In the genomic region with DNA sequence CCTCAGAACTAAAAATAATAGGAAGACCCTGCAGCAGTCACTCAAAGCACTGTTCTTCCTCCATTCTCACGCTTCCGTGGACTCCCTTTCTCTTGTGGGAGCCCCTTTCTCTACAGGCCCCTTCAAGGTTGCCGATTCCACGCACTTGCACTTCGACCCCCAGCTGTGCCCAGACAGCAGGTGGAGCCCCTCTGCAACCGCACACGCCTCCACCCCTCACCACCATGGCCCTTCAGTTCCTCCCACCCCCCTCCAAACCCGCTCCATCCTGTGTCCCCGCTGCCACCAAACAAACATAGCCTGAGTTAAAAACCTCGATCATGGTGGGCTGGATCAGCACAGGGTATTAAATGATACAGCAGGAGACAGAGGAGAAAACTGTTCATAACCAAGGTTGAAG, we compare ENCODE assay signal across 23 cellular contexts.
DNase-seq lines count a peak whose midpoint lies in the region; ATAC-seq and TF ChIP-seq lines count a peak whose summit lies in the region.
"Had no signal": no experiment of that assay in that cellular context is flagged by ENCODE, and none has a peak within 500 bp of the region (broad histone marks: within the 10 kb centered on the region; RNA-seq: fewer than 3 reads in every experiment).

No MANE protein-coding gene starts in this region.

- no peak overlapping the region for H3K14ac ChIP-seq in neuronal stem cell (ENCODE audit: low read length)

- H3K9me3 ChIP-seq in body of pancreas (no peaks in the 10 kb centered on the region), gastroesophageal sphincter (no peaks in the 10 kb centered on the region), neuronal stem cell (replicated peaks in 1 of 2; ENCODE audit: control insufficient read depth in 2 of 2, insufficient read depth in 1 of 2, low read depth in 1 of 2, low read length in 2 of 2) (no peaks in the 10 kb centered on the region)
- H3K9me3 ChIP-seq: A549 had no signal

- no peak for DNase-seq in activated CD8-positive, alpha-beta T cell treated with anti-CD3 and anti-CD28 coated beads for 36 hours
- no peak for DNase-seq in activated CD8-positive, alpha-beta T cell treated with anti-CD3 and anti-CD28 coated beads, Interleukin-2, amount 10 ng/mL, durations not matched to agents 7 days and 5 days
- DNase-seq in GM23338 (ENCODE audit: low spot score): no peak
- no peak for DNase-seq in body of pancreas
- no peak for DNase-seq in progenitor cell of endocrine pancreas (ENCODE audit: low spot score, unreplicated experiment)
- no peak for DNase-seq in neuronal stem cell (ENCODE audit: low spot score)
- DNase-seq: activated CD4-positive, alpha-beta T cell treated with anti-CD3 and anti-CD28 coated beads for 4 hours; activated CD8-positive, alpha-beta memory T cell treated with anti-CD3 and anti-CD28 coated beads, Interleukin-2, amount 50 U/mL, for 48 hours; activated naive CD4-positive, alpha-beta T cell; effector CD8-positive, alpha-beta T cell; GDM1; glutamatergic neuron; left colon; NCI-H1436 treated with DMSO at 0.1 percent for 48 hours; NCI-H69; stimulated activated CD4-positive, alpha-beta T cell treated with anti-CD3 and anti-CD28 coated beads, Interleukin-4, amount 100 ng/mL, for 4 hours had no signal

- TF ChIP-seq POLR2A in body of pancreas (IDR thresholded peaks at IDR 0.05) (no peak), gastroesophageal sphincter (IDR thresholded peaks at IDR 0.05) (no peak)

- no peak overlapping the region for H3K4me3 ChIP-seq in GM23338
- H3K4me3 ChIP-seq in body of pancreas: no peak overlapping the region
- no peak overlapping the region for H3K4me3 ChIP-seq in gastroesophageal sphincter
- H3K4me3 ChIP-seq in neuronal stem cell (ENCODE audit: low read length in 2 of 2): peak overlapping the region in 1 of 2 donors; percentile 45
- H3K4me3 ChIP-seq: A549; BLaER1 treated with 17β-estradiol and CSF1 and Interleukin-3, amounts not matched to agents 10 nM and 100 nM; smooth muscle cell had no signal

- H2AFZ ChIP-seq in GM23338 (no peak overlapping the region), neuronal stem cell (ENCODE audit: low read length) (no peak overlapping the region)

- no peaks in the 10 kb centered on the region for H3K9me3 Mint-ChIP-seq in activated CD8-positive, alpha-beta T cell treated with anti-CD3 and anti-CD28 coated beads for 36 hours
- peaks cover 3% of the 10 kb centered on the region for H3K9me3 Mint-ChIP-seq in activated CD8-positive, alpha-beta T cell treated with anti-CD3 and anti-CD28 coated beads, Interleukin-2, amount 10 ng/mL, durations not matched to agents 7 days and 5 days (ENCODE audit: insufficient read depth)
- H3K9me3 Mint-ChIP-seq in GM23338: no peaks in the 10 kb centered on the region
- no peaks in the 10 kb centered on the region for H3K9me3 Mint-ChIP-seq in progenitor cell of endocrine pancreas (ENCODE audit: low read depth)
- H3K9me3 Mint-ChIP-seq: IgD-negative memory B cell had no signal

- H3K4me1 ChIP-seq in GM23338 (ENCODE audit: insufficient read depth) (peaks cover 39% of the 10 kb centered on the region), body of pancreas (peaks cover 43% of the 10 kb centered on the region), gastroesophageal sphincter (peaks cover 0 to 47% (median 15%) of the 10 kb centered on the region in 3 donors), neuronal stem cell (ENCODE audit: control insufficient read depth in 2 of 2, insufficient read depth in 1 of 2, low read depth in 1 of 2, low read length in 2 of 2) (peaks cover 21 to 26% of the 10 kb centered on the region in 2 donors)

- H2BK120ac ChIP-seq in neuronal stem cell (ENCODE audit: low read depth, low read length): no peak overlapping the region

- H3K23ac ChIP-seq in neuronal stem cell (ENCODE audit: low read depth, low read length, poor library complexity): no peak overlapping the region

- H4K91ac ChIP-seq in neuronal stem cell (ENCODE audit: low read depth, low read length, poor library complexity): no peak overlapping the region

- H2BK15ac ChIP-seq in neuronal stem cell (ENCODE audit: low read length): no peak overlapping the region

- no peaks in the 10 kb centered on the region; the same call in 1 of the 2 replicates for H3K36me3 ChIP-seq in GM23338 (ENCODE audit: insufficient read depth)
- no peaks in the 10 kb centered on the region for H3K36me3 ChIP-seq in body of pancreas (replicated peaks in 1 of 2; ENCODE audit: insufficient read depth in 1 of 2, low read depth in 2 of 2)
- H3K36me3 ChIP-seq in gastroesophageal sphincter: peaks cover 0 to 41% of the 10 kb centered on the region in 2 donors
- peaks cover 27 to 58% of the 10 kb centered on the region in 2 donors for H3K36me3 ChIP-seq in neuronal stem cell (replicated peaks in 1 of 2; ENCODE audit: control insufficient read depth in 2 of 2, insufficient read depth in 2 of 2, low read length in 2 of 2)

- WGBS in body of pancreas, 2 donors: 76 to 83% methylated on average over 10 of the region's 10 CpGs
- WGBS in gastroesophageal sphincter (ENCODE audit: low coverage in 1 of 2), 2 donors: 89 to 94% methylated on average over 4 to 7 of the region's 10 CpGs
- no CpG with 5 or more reads among the region's 10 CpGs for WGBS in neuronal stem cell (ENCODE audit: extremely low coverage in 2 of 2, insufficient read length in 2 of 2, insufficient replicate concordance in 1 of 2), 2 donors

- H3F3A ChIP-seq in GM23338 (replicated peaks; ENCODE audit: low read depth): peaks cover 8% of the 10 kb centered on the region

- intact Hi-C loops in activated CD8-positive, alpha-beta T cell treated with anti-CD3 and anti-CD28 coated beads for 36 hours (cut with micrococcal nuclease): no loop called here
- intact Hi-C loops in body of pancreas (cut with DNase I): no loop called here

- no peak overlapping the region for H3K18ac ChIP-seq in neuronal stem cell (ENCODE audit: low read length)

- no peak overlapping the region for H4K8ac ChIP-seq in neuronal stem cell (ENCODE audit: low read depth, low read length)

- H3K27me3 ChIP-seq in GM23338 (ENCODE audit: insufficient read depth) (no peaks in the 10 kb centered on the region), body of pancreas (no peaks in the 10 kb centered on the region), gastroesophageal sphincter (no peaks in the 10 kb centered on the region), neuronal stem cell (ENCODE audit: control insufficient read depth in 3 of 3, insufficient read depth in 3 of 3, low read depth in 1 of 3, low read length in 3 of 3) (no peaks in the 10 kb centered on the region)
- H3K27me3 ChIP-seq: BLaER1 treated with 17β-estradiol and CSF1 and Interleukin-3, amounts not matched to agents 10 nM and 100 nM had no signal

- ATAC-seq in activated CD8-positive, alpha-beta T cell treated with anti-CD3 and anti-CD28 coated beads for 36 hours: no peak
- no peak for ATAC-seq in activated CD8-positive, alpha-beta T cell treated with anti-CD3 and anti-CD28 coated beads, Interleukin-2, amount 10 ng/mL, durations not matched to agents 7 days and 5 days
- ATAC-seq in GM23338: no peak
- no peak for ATAC-seq in body of pancreas
- no peak for ATAC-seq in gastroesophageal sphincter
- ATAC-seq in HG03342 (IDR thresholded peaks at IDR 0.05; ENCODE audit: unreplicated experiment): no peak
- ATAC-seq: A549, Right ventricle myocardium inferior had no signal

- peaks cover 62% of the 10 kb centered on the region for H3K36me3 Mint-ChIP-seq in activated CD8-positive, alpha-beta T cell treated with anti-CD3 and anti-CD28 coated beads for 36 hours (ENCODE audit: low read depth)
- peaks cover 65% of the 10 kb centered on the region for H3K36me3 Mint-ChIP-seq in activated CD8-positive, alpha-beta T cell treated with anti-CD3 and anti-CD28 coated beads, Interleukin-2, amount 10 ng/mL, durations not matched to agents 7 days and 5 days (ENCODE audit: low read depth)
- H3K36me3 Mint-ChIP-seq in GM23338 (ENCODE audit: low read depth): peaks cover 42% of the 10 kb centered on the region
- peaks cover 14% of the 10 kb centered on the region for H3K36me3 Mint-ChIP-seq in progenitor cell of endocrine pancreas (ENCODE audit: insufficient read depth)
- H3K36me3 Mint-ChIP-seq: IgD-negative memory B cell had no signal

- H4K20me1 ChIP-seq in GM23338 (replicated peaks; ENCODE audit: insufficient read depth): peaks cover 24% of the 10 kb centered on the region

- H3K4ac ChIP-seq in neuronal stem cell (ENCODE audit: low read length): no peak overlapping the region

- no peak overlapping the region for H2AK5ac ChIP-seq in neuronal stem cell (ENCODE audit: low read depth, low read length)

- no peak overlapping the region for H3K9ac ChIP-seq in neuronal stem cell (ENCODE audit: low read depth, low read length, poor library complexity)
- H3K9ac ChIP-seq: BLaER1 treated with 17β-estradiol and CSF1 and Interleukin-3, amounts not matched to agents 10 nM and 100 nM had no signal

- peaks cover 76% of the 10 kb centered on the region for H3K79me2 ChIP-seq in GM23338 (replicated peaks; ENCODE audit: insufficient read depth)

- POLR2A ChIA-PET in activated CD8-positive, alpha-beta T cell treated with anti-CD3 and anti-CD28 coated beads for 36 hours (lab: Charles Lee): no interaction called here
- POLR2A ChIA-PET in activated CD8-positive, alpha-beta T cell treated with anti-CD3 and anti-CD28 coated beads, Interleukin-2, amount 10 ng/mL, durations not matched to agents 7 days and 5 days (lab: Charles Lee): no interaction called here

- no peak overlapping the region for H3K4me2 ChIP-seq in GM23338
- no peak overlapping the region for H3K4me2 ChIP-seq in neuronal stem cell (ENCODE audit: insufficient read depth, low read length, poor library complexity, severe bottlenecking)
- H3K4me2 ChIP-seq: A549; BLaER1 treated with 17β-estradiol and CSF1 and Interleukin-3, amounts not matched to agents 10 nM and 100 nM; smooth muscle cell had no signal

- peaks cover 5% of the 10 kb centered on the region for H3K79me1 ChIP-seq in neuronal stem cell (ENCODE audit: low read depth, low read length)

- peak overlapping the region; percentile 22 for H3K27ac Mint-ChIP-seq in activated CD8-positive, alpha-beta T cell treated with anti-CD3 and anti-CD28 coated beads for 36 hours
- no peak overlapping the region for H3K27ac Mint-ChIP-seq in activated CD8-positive, alpha-beta T cell treated with anti-CD3 and anti-CD28 coated beads, Interleukin-2, amount 10 ng/mL, durations not matched to agents 7 days and 5 days
- H3K27ac Mint-ChIP-seq in GM23338 (peak overlapping the region; percentile 70; the same call in 1 of the 2 replicates), progenitor cell of endocrine pancreas (peak overlapping the region; percentile 45)

- no peak overlapping the region for H2BK5ac ChIP-seq in neuronal stem cell (ENCODE audit: low read length)

- H2BK12ac ChIP-seq in neuronal stem cell (ENCODE audit: low read length): no peak overlapping the region

- no peak for TF ChIP-seq CTCF in activated CD8-positive, alpha-beta T cell treated with anti-CD3 and anti-CD28 coated beads for 36 hours (IDR thresholded peaks at IDR 0.05)
- TF ChIP-seq CTCF in GM23338 (conservative IDR thresholded peaks at IDR 0.05; ENCODE audit: low read depth in 2 of 2) (no peak; a peak in 1 of 4 replicates), body of pancreas (IDR thresholded peaks at IDR 0.05) (no peak), progenitor cell of endocrine pancreas (IDR thresholded peaks at IDR 0.05; ENCODE audit: unreplicated experiment) (no peak), gastroesophageal sphincter (IDR thresholded peaks at IDR 0.05) (no peak)

- no peaks in the 10 kb centered on the region for H3K9me2 ChIP-seq in GM23338 (ENCODE audit: insufficient read depth)

- no peak for TF ChIP-seq EP300 in gastroesophageal sphincter (IDR thresholded peaks at IDR 0.05)

- H3K27me3 Mint-ChIP-seq in activated CD8-positive, alpha-beta T cell treated with anti-CD3 and anti-CD28 coated beads for 36 hours: no peaks in the 10 kb centered on the region
- no peaks in the 10 kb centered on the region for H3K27me3 Mint-ChIP-seq in activated CD8-positive, alpha-beta T cell treated with anti-CD3 and anti-CD28 coated beads, Interleukin-2, amount 10 ng/mL, durations not matched to agents 7 days and 5 days (ENCODE audit: low read depth)
- H3K27me3 Mint-ChIP-seq in GM23338 (ENCODE audit: insufficient read depth, low read depth, poor library complexity): peaks cover 2% of the 10 kb centered on the region
- no peaks in the 10 kb centered on the region for H3K27me3 Mint-ChIP-seq in progenitor cell of endocrine pancreas
- H3K27me3 Mint-ChIP-seq: IgD-negative memory B cell had no signal

- no peak overlapping the region for H3K4me3 Mint-ChIP-seq in activated CD8-positive, alpha-beta T cell treated with anti-CD3 and anti-CD28 coated beads for 36 hours
- H3K4me3 Mint-ChIP-seq in activated CD8-positive, alpha-beta T cell treated with anti-CD3 and anti-CD28 coated beads, Interleukin-2, amount 10 ng/mL, durations not matched to agents 7 days and 5 days: no peak overlapping the region
- H3K4me3 Mint-ChIP-seq in GM23338: no peak overlapping the region
- H3K4me3 Mint-ChIP-seq in progenitor cell of endocrine pancreas (ENCODE audit: low read depth): no peak overlapping the region

- peaks cover 58% of the 10 kb centered on the region for H3K4me1 Mint-ChIP-seq in activated CD8-positive, alpha-beta T cell treated with anti-CD3 and anti-CD28 coated beads for 36 hours (ENCODE audit: low read depth)
- H3K4me1 Mint-ChIP-seq in activated CD8-positive, alpha-beta T cell treated with anti-CD3 and anti-CD28 coated beads, Interleukin-2, amount 10 ng/mL, durations not matched to agents 7 days and 5 days (ENCODE audit: low read depth): peaks cover 72% of the 10 kb centered on the region
- H3K4me1 Mint-ChIP-seq in GM23338 (peaks cover 50% of the 10 kb centered on the region), progenitor cell of endocrine pancreas (ENCODE audit: low read depth) (peaks cover 37% of the 10 kb centered on the region)

- H3K27ac ChIP-seq in GM23338 (ENCODE audit: low read depth) (no peak overlapping the region), body of pancreas (peak overlapping the region; percentile 46 to 83 (median 51)), gastroesophageal sphincter (no peak overlapping the region), neuronal stem cell (replicated peaks; ENCODE audit: low read length) (no peak overlapping the region)
- H3K27ac ChIP-seq: A549; BLaER1 treated with 17β-estradiol and CSF1 and Interleukin-3, amounts not matched to agents 10 nM and 100 nM had no signal

- CTCF ChIA-PET in activated CD8-positive, alpha-beta T cell treated with anti-CD3 and anti-CD28 coated beads for 36 hours (lab: Charles Lee): interaction anchor here (4.1 kb wide), 1 partner anchor 179 kb away, joined by 18 read pairs; no protein-coding TSS in a partner anchor
- CTCF ChIA-PET in activated CD8-positive, alpha-beta T cell treated with anti-CD3 and anti-CD28 coated beads, Interleukin-2, amount 10 ng/mL, durations not matched to agents 7 days and 5 days (lab: Charles Lee): no interaction called here

Comparison
In these comparisons a context has a peak if more than half of its experiments do, and no peak if none do; other contexts are left out.
1. H3K27ac ChIP-seq: peak in body of pancreas (4 of 4); none in GM23338 (single experiment), gastroesophageal sphincter (0 of 4) and neuronal stem cell (single experiment).